Comparison of ENCODE assay signal across 17 cellular contexts in the genomic region with DNA sequence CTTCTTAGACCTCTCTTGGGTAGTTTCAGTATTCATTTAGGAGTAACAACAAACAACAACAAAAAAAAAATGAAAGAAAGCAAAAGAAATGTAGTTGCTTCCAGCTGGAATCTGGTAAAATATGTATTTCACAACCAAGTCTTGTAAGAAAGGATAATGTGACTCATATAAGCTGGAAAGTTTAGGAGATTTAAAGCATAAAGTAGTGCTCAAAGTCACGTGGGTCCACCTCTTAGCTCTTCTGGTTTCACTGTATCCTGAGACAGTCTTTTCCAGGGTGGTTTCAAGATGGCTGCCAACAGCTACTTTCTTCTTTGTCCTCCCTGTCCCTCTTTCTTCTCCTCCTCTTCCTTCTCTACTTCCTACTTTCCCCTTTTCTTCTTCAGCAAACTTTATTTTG.
A peak's percentile ranks its signal among the peaks of the same experiment; 100 is the strongest.
DNase-seq lines count a peak whose midpoint lies in the region; ATAC-seq and TF ChIP-seq lines count a peak whose summit lies in the region.
"Had no signal": no experiment of that assay in that cellular context is flagged by ENCODE, and none has a peak within 500 bp of the region (broad histone marks: within the 10 kb centered on the region; RNA-seq: fewer than 3 reads in every experiment).

No MANE protein-coding gene starts in this region.

- H2BK120ac ChIP-seq in IMR-90 (ENCODE audit: low read depth, low read length) = no peak overlapping the region

- TF ChIP-seq CTCF in AG10803 (conservative IDR thresholded peaks at IDR 0.05; ENCODE audit: low read length) = no peak
- no peak for TF ChIP-seq CTCF in IMR-90 (conservative IDR thresholded peaks at IDR 0.05; ENCODE audit: low read depth, low read length)
- no peak for TF ChIP-seq CTCF in cardiac fibroblast (IDR thresholded peaks at IDR 0.05; ENCODE audit: low read depth, low read length)

- H3K23ac ChIP-seq in IMR-90 (ENCODE audit: low read depth, low read length) = no peak overlapping the region

- no peaks in the 10 kb centered on the region for H3K9me1 ChIP-seq in IMR-90 (ENCODE audit: insufficient read depth, low read length)

- no peak overlapping the region for H2BK5ac ChIP-seq in IMR-90 (ENCODE audit: low read depth, low read length, poor library complexity, severe bottlenecking)

- H3K9ac ChIP-seq in IMR-90 (ENCODE audit: low read depth, low read length) = no peak overlapping the region

- H2BK20ac ChIP-seq in IMR-90 (ENCODE audit: low read depth, low read length) = no peak overlapping the region

- H4K5ac ChIP-seq in IMR-90 (ENCODE audit: low read depth, low read length) = no peak overlapping the region

- no peak overlapping the region for H3K18ac ChIP-seq in IMR-90 (ENCODE audit: low read depth, low read length)

- no peaks in the 10 kb centered on the region; the same call in 1 of the 2 replicates for H3K27me3 ChIP-seq in IMR-90 (ENCODE audit: control insufficient read depth, insufficient read depth, low read length)
- H3K27me3 ChIP-seq: ascending aorta, pancreas had no signal

- ATAC-seq in IMR-90 (ENCODE audit: low read depth) (peak; percentile 57), HG02970 (IDR thresholded peaks at IDR 0.05; ENCODE audit: low FRiP score, unreplicated experiment) (no peak)
- ATAC-seq: activated CD8-positive, alpha-beta memory T cell treated with anti-CD3 and anti-CD28 coated beads, Interleukin-2, amount 10 ng/mL, durations not matched to agents 7 days and 5 days; mucosa of descending colon; pancreas had no signal

- intact Hi-C loops in IMR-90 (cut with micrococcal nuclease) = no loop called here

- TF ChIP-seq POLR2A in IMR-90 (IDR thresholded peaks at IDR 0.05; ENCODE audit: low read depth, low read length) = no peak

- no peak overlapping the region for H3K27ac ChIP-seq in IMR-90 (ENCODE audit: insufficient read depth, low read length)
- H3K27ac ChIP-seq: ascending aorta, pancreas had no signal

- dilution Hi-C loops in IMR-90 (cut with HindIII; ENCODE audit: low sequenced_read_pairs, unreplicated experiment) = no loop called here

- no peak overlapping the region for H2AK5ac ChIP-seq in IMR-90 (ENCODE audit: low read depth, low read length)

- no TSS peak for BruUV-seq in IMR-90 (replicated peaks; lab: Mats Ljungman, UMichigan)

- no peak overlapping the region for H4K91ac ChIP-seq in IMR-90 (ENCODE audit: insufficient read depth, low read depth, low read length)

- H3K14ac ChIP-seq in IMR-90 (replicated peaks; ENCODE audit: low read depth, low read length) = no peak overlapping the region

- H3K79me1 ChIP-seq in IMR-90 (ENCODE audit: low read depth in 1 of 2, low read length in 2 of 2) = no peaks in the 10 kb centered on the region

- H2BK15ac ChIP-seq in IMR-90 (ENCODE audit: low read depth, low read length) = no peak overlapping the region

- no peaks in the 10 kb centered on the region; the same call in none of the 2 replicates for H3K9me3 ChIP-seq in IMR-90 (ENCODE audit: control insufficient read depth, insufficient read depth, low read length)
- H3K9me3 ChIP-seq: pancreas had no signal

- H3K4me2 ChIP-seq in IMR-90 (ENCODE audit: low read depth, low read length) = no peak overlapping the region

- H3K56ac ChIP-seq in IMR-90 (ENCODE audit: extremely low read depth, insufficient read depth, low read length) = no peak overlapping the region

- in situ Hi-C loops in IMR-90 (cut with MboI; ENCODE audit: low sequenced_read_pairs) = no loop called here

- no peaks in the 10 kb centered on the region for H4K20me1 ChIP-seq in IMR-90 (ENCODE audit: insufficient read depth, low read length)

- no peak overlapping the region for H3K4me3 ChIP-seq in AG10803 (ENCODE audit: low read length)
- H3K4me3 ChIP-seq in IMR-90 (ENCODE audit: insufficient read depth, low read depth, low read length) = no peak overlapping the region
- H3K4me3 ChIP-seq in cardiac fibroblast (replicated peaks in 1 of 2; ENCODE audit: low read depth in 2 of 2, low read length in 2 of 2) = no peak overlapping the region
- H3K4me3 ChIP-seq: ascending aorta, mucosa of descending colon, pancreas had no signal

- no peak for TF ChIP-seq RAD21 in IMR-90 (IDR thresholded peaks at IDR 0.05; ENCODE audit: low read length)

- DNase-seq in AG10803 (ENCODE audit: low read depth) (peak; percentile 59), IMR-90 (peak; percentile 31), cardiac fibroblast (ENCODE audit: low read depth in 2 of 2) (peak; percentile 61 to 77), myocyte (ENCODE audit: low read depth) (peak; percentile 12), retina (no peak), T-helper 1 cell (no peak), mucosa of gallbladder (ENCODE audit: low spot score) (no peak)
- DNase-seq: activated CD4-positive, CD25-positive, alpha-beta regulatory T cell; activated CD8-positive, alpha-beta memory T cell treated with anti-CD3 and anti-CD28 coated beads, Interleukin-2, amount 10 ng/mL, durations not matched to agents 7 days and 5 days; activated effector memory CD4-positive, alpha-beta T cell treated with anti-CD3 and anti-CD28 coated beads, Interleukin-2, amount 50 U/mL, for 16 hours; erythroblast; mucosa of descending colon; NCI-H2107; pancreas; stimulated activated CD4-positive, alpha-beta T cell treated with anti-CD3 and anti-CD28 coated beads, Interleukin-12 subunit alpha, Interleukin-12 subunit beta, amount 100 ng/mL, for 4 hours had no signal

- H4K8ac ChIP-seq in IMR-90 (ENCODE audit: low read depth in 2 of 2, low read length in 2 of 2) = no peak overlapping the region

- H2AFZ ChIP-seq in IMR-90 (replicated peaks; ENCODE audit: low read length, poor library complexity) = no peak overlapping the region

- H3K4me1 ChIP-seq in IMR-90 (ENCODE audit: control insufficient read depth, insufficient read depth, low read length) = no peaks in the 10 kb centered on the region
- H3K4me1 ChIP-seq: ascending aorta, pancreas had no signal

- H2AK9ac ChIP-seq in IMR-90 (replicated peaks; ENCODE audit: low read depth, low read length, poor library complexity) = no peak overlapping the region

- H3K4ac ChIP-seq in IMR-90 (ENCODE audit: low read depth, low read length) = no peak overlapping the region

- CTCF ChIA-PET in IMR-90 (lab: Yijun Ruan, JAX) = no interaction called here

- POLR2A ChIA-PET in IMR-90 (lab: Charles Lee; ENCODE audit: unreplicated experiment) = no interaction called here

- WGBS in IMR-90 (ENCODE audit: extremely low coverage in 2 of 2, insufficient read length in 1 of 2), 2 experiments = no CpG with 5 or more reads among the region's 1 CpG

- H3K36me3 ChIP-seq in IMR-90 (ENCODE audit: control insufficient read depth, insufficient read depth, low read length) = no peaks in the 10 kb centered on the region
- H3K36me3 ChIP-seq: ascending aorta, pancreas had no signal

TF ChIP-seq in IMR-90, 13 proteins besides CTCF, POLR2A, EP300 and RAD21:
- TF ChIP-seq RCOR1 (IDR thresholded peaks at IDR 0.05; ENCODE audit: insufficient replicate concordance, low read length) (no peak), CEBPB (IDR thresholded peaks at IDR 0.05; ENCODE audit: low read depth, low read length) (0 out of 2 replicates have a peak, but pooled peaks have one; percentile 8), CHD1 (IDR thresholded peaks at IDR 0.05; ENCODE audit: low read depth, low read length) (no peak)
- TF ChIP-seq, protein P1, sequence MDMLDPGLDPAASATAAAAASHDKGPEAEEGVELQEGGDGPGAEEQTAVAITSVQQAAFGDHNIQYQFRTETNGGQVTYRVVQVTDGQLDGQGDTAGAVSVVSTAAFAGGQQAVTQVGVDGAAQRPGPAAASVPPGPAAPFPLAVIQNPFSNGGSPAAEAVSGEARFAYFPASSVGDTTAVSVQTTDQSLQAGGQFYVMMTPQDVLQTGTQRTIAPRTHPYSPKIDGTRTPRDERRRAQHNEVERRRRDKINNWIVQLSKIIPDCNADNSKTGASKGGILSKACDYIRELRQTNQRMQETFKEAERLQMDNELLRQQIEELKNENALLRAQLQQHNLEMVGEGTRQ (IDR thresholded peaks at IDR 0.05; ENCODE audit: low read depth, low read length) = peak; percentile 55; the same call in 1 of the 2 replicates
TF ChIP-seq in IMR-90: peak in this region for 2.

Comparison
In these comparisons a context has a peak if more than half of its experiments do, and no peak if none do; other contexts are left out.
1. DNase-seq: peak in AG10803 (single experiment), IMR-90 (single experiment), cardiac fibroblast (2 of 2) and myocyte (single experiment); none in retina (single experiment), T-helper 1 cell (0 of 5) and mucosa of gallbladder (single experiment).